In genomic region chr15:63615935-63616334, GRCh38 we compare ENCODE assay signal across 27 cellular contexts. TPM values are rescaled to one million over a fixed set of nuclear protein-coding genes. Genes with fewer than 3 reads are reported as not detected.
DNase-seq lines count a peak whose midpoint lies in the region; ATAC-seq and TF ChIP-seq lines count a peak whose summit lies in the region.
"Had no signal": no experiment of that assay in that cellular context is flagged by ENCODE, and none has a peak within 500 bp of the region (broad histone marks: within the 10 kb centered on the region; RNA-seq: fewer than 3 reads in every experiment).

No MANE protein-coding gene starts in this region.

- no peaks in the 10 kb centered on the region for H3K23me2 ChIP-seq in H9 (ENCODE audit: insufficient read length, low read depth, low read length, poor library complexity, severe bottlenecking)

- H3K79me2 ChIP-seq in H9 (ENCODE audit: insufficient read depth, low read length): no peaks in the 10 kb centered on the region

- H3K79me1 ChIP-seq in H9 (ENCODE audit: insufficient read depth, low read depth, low read length, poor library complexity, severe bottlenecking): no peaks in the 10 kb centered on the region

- H3K4me1 Mint-ChIP-seq in endodermal cell (no peaks in the 10 kb centered on the region), H9 (no peaks in the 10 kb centered on the region)
- H3K4me1 Mint-ChIP-seq: GM23338 had no signal

- H2BK120ac ChIP-seq in H9 (ENCODE audit: low read depth, low read length, poor library complexity, severe bottlenecking): no peak overlapping the region

- 90 to 100% methylated on average over 2 to 3 of the region's 3 CpGs for WGBS in endodermal cell (ENCODE audit: insufficient coverage in 1 of 2, insufficient read length in 1 of 2), 2 experiments
- 100% methylated on average over 1 of the region's 3 CpGs for WGBS in mesodermal cell (ENCODE audit: insufficient coverage in 2 of 2), 2 experiments
- no CpG with 5 or more reads among the region's 3 CpGs for WGBS in H9 (ENCODE audit: extremely low coverage, insufficient read length, low lambda C conversion rate)

- no peak overlapping the region for H2AFZ ChIP-seq in H9 (ENCODE audit: low read length)
- H2AFZ ChIP-seq: GM23338 had no signal

- H3K56ac ChIP-seq in H9 (ENCODE audit: insufficient read length, low read depth, low read length): no peak overlapping the region

- H3K27ac Mint-ChIP-seq in endodermal cell: no peak overlapping the region
- H3K27ac Mint-ChIP-seq in H9: no peak overlapping the region; a peak in 1 of 7 replicates
- H3K27ac Mint-ChIP-seq: activated CD8-positive, alpha-beta T cell treated with anti-CD3 and anti-CD28 coated beads, Interleukin-2, amount 10 ng/mL, durations not matched to agents 7 days and 5 days; GM23338 had no signal

- no peak overlapping the region for H3K9ac ChIP-seq in endodermal cell (ENCODE audit: extremely low read depth, low read length, poor library complexity, severe bottlenecking)
- H3K9ac ChIP-seq in H9 (ENCODE audit: extremely low read depth, insufficient read length, low read length): no peak overlapping the region

- H3K27ac ChIP-seq in endodermal cell (ENCODE audit: low read depth, low read length) (no peak overlapping the region), mesodermal cell (ENCODE audit: low read depth, low read length, severe bottlenecking) (peak overlapping the region; percentile 43), coronary artery (no peak overlapping the region), H9 (ENCODE audit: insufficient read length, low read depth, low read length) (no peak overlapping the region)
- H3K27ac ChIP-seq: ascending aorta, esophagus muscularis mucosa, gastroesophageal sphincter, ovary had no signal

- no peak overlapping the region for H4K5ac ChIP-seq in H9 (ENCODE audit: insufficient read length, low read depth, low read length)

- no peak overlapping the region for H3K4me2 ChIP-seq in H9 (ENCODE audit: insufficient read depth, insufficient read length, low read length)
- H3K4me2 ChIP-seq: GM23338 had no signal

- no peak overlapping the region for H3K18ac ChIP-seq in H9 (ENCODE audit: insufficient read length, low read depth, low read length)

- H3K4ac ChIP-seq in H9 (ENCODE audit: low read depth, low read length): no peak overlapping the region

- H3K36me3 ChIP-seq in endodermal cell (ENCODE audit: control insufficient read depth, insufficient read depth, low read length): peaks cover 18% of the 10 kb centered on the region
- peaks cover 42% of the 10 kb centered on the region for H3K36me3 ChIP-seq in mesodermal cell (ENCODE audit: control insufficient read depth, insufficient read depth, low read length)
- H3K36me3 ChIP-seq: ovary had no signal

- no peak overlapping the region for H3K4me3 ChIP-seq in endodermal cell (ENCODE audit: low read length)
- no peak overlapping the region for H3K4me3 ChIP-seq in mesodermal cell (ENCODE audit: extremely low read depth, insufficient read depth, low read length, poor library complexity, severe bottlenecking)
- no peak overlapping the region for H3K4me3 ChIP-seq in coronary artery
- H3K4me3 ChIP-seq: ascending aorta, esophagus muscularis mucosa, gastroesophageal sphincter, GM23338, MG63, ovary had no signal

- H3T11ph ChIP-seq in H9 (ENCODE audit: low read length): no peak overlapping the region

- H2BK5ac ChIP-seq in H9 (ENCODE audit: insufficient read length, low read length): no peak overlapping the region

- H3K27me3 Mint-ChIP-seq in endodermal cell (ENCODE audit: insufficient read depth) (no peaks in the 10 kb centered on the region), H9 (ENCODE audit: low read depth) (no peaks in the 10 kb centered on the region)
- H3K27me3 Mint-ChIP-seq: naive B cell had no signal

- H2BK20ac ChIP-seq in H9 (ENCODE audit: low read depth, low read length, poor library complexity, severe bottlenecking): no peak overlapping the region

- no peak overlapping the region for H2AK5ac ChIP-seq in H9 (ENCODE audit: insufficient read length, low read length)

- H3K4me1 ChIP-seq in endodermal cell (ENCODE audit: control insufficient read depth, insufficient read depth, low read length) (no peaks in the 10 kb centered on the region), mesodermal cell (ENCODE audit: control insufficient read depth, insufficient read depth, low read length, poor library complexity, severe bottlenecking) (peaks cover 9% of the 10 kb centered on the region), H9 (ENCODE audit: insufficient read depth, low read length) (no peaks in the 10 kb centered on the region)
- H3K4me1 ChIP-seq: ascending aorta had no signal

- H3K9me3 ChIP-seq in endodermal cell (ENCODE audit: control insufficient read depth, low read length) (no peaks in the 10 kb centered on the region), mesodermal cell (ENCODE audit: control insufficient read depth, low read length) (no peaks in the 10 kb centered on the region), H9 (ENCODE audit: control insufficient read depth, low read depth, low read length) (no peaks in the 10 kb centered on the region)
- H3K9me3 ChIP-seq: ascending aorta, esophagus muscularis mucosa, gastroesophageal sphincter, ovary had no signal

- H3K14ac ChIP-seq in H9 (ENCODE audit: insufficient read depth, low read length): no peak overlapping the region

- TF ChIP-seq CTCF in endodermal cell (conservative IDR thresholded peaks at IDR 0.05) (no peak), coronary artery (IDR thresholded peaks at IDR 0.05) (no peak), H9 (conservative IDR thresholded peaks at IDR 0.05) (no peak)

- H4K20me1 ChIP-seq in H9 (ENCODE audit: control insufficient read depth, insufficient read depth, insufficient read length): no peaks in the 10 kb centered on the region

- in situ Hi-C loops in ACHN (cut with HindIII; ENCODE audit: low pct_ligation_motif_present, low pct_unique_long_range_greater_than_20kb, low sequenced_read_pairs): no loop called here

- H3K4me3 Mint-ChIP-seq in endodermal cell (no peak overlapping the region), H9 (no peak overlapping the region)
- H3K4me3 Mint-ChIP-seq: activated CD8-positive, alpha-beta T cell treated with anti-CD3 and anti-CD28 coated beads, Interleukin-2, amount 10 ng/mL, durations not matched to agents 7 days and 5 days; GM23338; naive B cell had no signal

- peaks cover 28% of the 10 kb centered on the region for H3K36me3 Mint-ChIP-seq in endodermal cell (ENCODE audit: low read depth)
- peaks cover 6 to 44% (median 18%) of the 10 kb centered on the region in 3 experiments; a peak in 4 of 7 replicates for H3K36me3 Mint-ChIP-seq in H9 (ENCODE audit: insufficient read depth in 1 of 3, low read depth in 3 of 3)

- no peak overlapping the region for H2BK12ac ChIP-seq in H9 (ENCODE audit: insufficient read length, low read depth, low read length)

- no peaks in the 10 kb centered on the region for H3K27me3 ChIP-seq in endodermal cell (ENCODE audit: control insufficient read depth, insufficient read depth, low read length, poor library complexity, severe bottlenecking)
- H3K27me3 ChIP-seq in H9 (ENCODE audit: insufficient read depth, low read length): no peaks in the 10 kb centered on the region
- H3K27me3 ChIP-seq: ascending aorta, esophagus muscularis mucosa, gastroesophageal sphincter, MG63, ovary had no signal

- no peak overlapping the region for H2BK15ac ChIP-seq in H9 (ENCODE audit: low read depth, low read length)

- H3K9me3 Mint-ChIP-seq in endodermal cell: peaks cover 7% of the 10 kb centered on the region
- peaks cover 0 to 4% of the 10 kb centered on the region in 2 experiments; a peak in 2 of 5 replicates for H3K9me3 Mint-ChIP-seq in H9

- DNase-seq in ACHN (peak; percentile 13), HT1080 (ENCODE audit: low read depth) (peak; percentile 42), endodermal cell (peak; percentile 9), NCI-H748 treated with DMSO at 0.1 percent for 48 hours (lab: John Stamatoyannopoulos, UW) (no peak), coronary artery (ENCODE audit: low spot score) (no peak), H9 (no peak)
- DNase-seq: activated CD8-positive, alpha-beta T cell treated with anti-CD3 and anti-CD28 coated beads, Interleukin-2, amount 10 ng/mL, durations not matched to agents 7 days and 5 days; activated naive CD4-positive, alpha-beta T cell; activated T-cell treated with anti-CD3 and anti-CD28 coated beads, Interleukin-2, amount 50 U/mL, for 1 hour; C1 segment of cervical spinal cord; effector CD8-positive, alpha-beta T cell; IMR-90; mammary epithelial cell; MG63; naive B cell; NCI-H1436 treated with DMSO at 0.1 percent for 48 hours; NCI-H69; ovary; Right ventricle myocardium superior; SW 1271 had no signal

- no peak overlapping the region for H4K91ac ChIP-seq in H9 (ENCODE audit: insufficient read length, low read depth, low read length)

- H3K23ac ChIP-seq in H9 (ENCODE audit: insufficient read length, low read depth, low read length): no peak overlapping the region

- no peak for ATAC-seq in GM21423 (IDR thresholded peaks at IDR 0.05; ENCODE audit: unreplicated experiment)
- ATAC-seq: activated CD8-positive, alpha-beta T cell treated with anti-CD3 and anti-CD28 coated beads, Interleukin-2, amount 10 ng/mL, durations not matched to agents 7 days and 5 days; gastroesophageal sphincter; GM23338; sciatic nerve had no signal

- H4K8ac ChIP-seq in H9 (replicated peaks; ENCODE audit: insufficient read length, low read depth, low read length): no peak overlapping the region

RNA-seq across cellular contexts. Expression of gene FBXL22, which starts 18.7 kb away (rescaled TPM):
- 0.60 and 1.9 TPM in 2 replicates for total RNA-seq in HT1080 (2014; rRNA removed; shearing (Covaris generic))
- polyA plus RNA-seq in HT1080 (2015; cell fraction: cytosol; rRNA removed): 0.63 and 1.6 TPM in 2 replicates
- 0.24 and 0.45 TPM in 2 replicates for polyA plus RNA-seq in HT1080 (2015; cell fraction: nucleus; rRNA removed)
- total RNA-seq in endodermal cell (under 1 TPM; 0.29 to 0.90 TPM), H9 (2021) (0.48 and 0.52 TPM in 2 replicates)
- polyA plus RNA-seq in endodermal cell (2013, experiment 1 of 2): 0.46 TPM
- polyA plus RNA-seq in endodermal cell (2013, experiment 2 of 2): 0.58 TPM
- polyA plus RNA-seq in mesodermal cell (2013, experiment 1 of 2): not detected
- polyA plus RNA-seq in mesodermal cell (2013, experiment 2 of 2): not detected
- total RNA-seq: GM23338 had no signal

Comparison
In these comparisons a context has a peak if more than half of its experiments do, and no peak if none do; other contexts are left out.
1. DNase-seq: peak in ACHN (single experiment), HT1080 (single experiment) and endodermal cell (single experiment); none in NCI-H748 treated with DMSO at 0.1 percent for 48 hours (single experiment), coronary artery (single experiment) and H9 (single experiment).